Comparison of ENCODE assay signal across 13 cellular contexts in genomic region chr3:57832925-57833324, GRCh38.
DNase-seq lines count a peak whose midpoint lies in the region; ATAC-seq and TF ChIP-seq lines count a peak whose summit lies in the region.
"Had no signal": no experiment of that assay in that cellular context is flagged by ENCODE, and none has a peak within 500 bp of the region (broad histone marks: within the 10 kb centered on the region; RNA-seq: fewer than 3 reads in every experiment).

No MANE protein-coding gene starts in this region.

- POLR2A ChIA-PET in WTC11 (lab: Charles Lee) = no interaction called here

- H3K27me3 Mint-ChIP-seq in GM23338 (ENCODE audit: insufficient read depth, low read depth, poor library complexity) (peaks cover 3% of the 10 kb centered on the region), WTC11 (ENCODE audit: low read depth) (no peaks in the 10 kb centered on the region)
- H3K27me3 Mint-ChIP-seq: CD4-positive, CD25-positive, alpha-beta regulatory T cell had no signal

- H3K9ac ChIP-seq in HUES48 (ENCODE audit: low read depth, low read length) = 0 out of 2 replicates have a peak overlapping the region, but pooled peaks have one; percentile 38
- H3K9ac ChIP-seq in iPS-20b (ENCODE audit: low read depth, low read length) = no peak overlapping the region; the same call in 1 of the 2 replicates
- H3K9ac ChIP-seq: BLaER1 treated with 17β-estradiol and CSF1 and Interleukin-3, amounts not matched to agents 10 nM and 100 nM had no signal

- H3K4me1 Mint-ChIP-seq in GM23338 (peaks cover 39% of the 10 kb centered on the region), WTC11 (peaks cover 44% of the 10 kb centered on the region)

- no peaks in the 10 kb centered on the region for H3K27me3 ChIP-seq in GM23338 (ENCODE audit: insufficient read depth)
- no peaks in the 10 kb centered on the region for H3K27me3 ChIP-seq in HUES48 (ENCODE audit: control insufficient read depth, insufficient read depth, low read length)
- H3K27me3 ChIP-seq in iPS-20b (ENCODE audit: insufficient read depth, low read length) = no peaks in the 10 kb centered on the region
- H3K27me3 ChIP-seq: BLaER1 treated with 17β-estradiol and CSF1 and Interleukin-3, amounts not matched to agents 10 nM and 100 nM had no signal

- no peak overlapping the region for H3K4me3 Mint-ChIP-seq in GM23338
- H3K4me3 Mint-ChIP-seq in WTC11 = 0 out of 2 replicates have a peak overlapping the region, but pooled peaks have one; percentile 4
- H3K4me3 Mint-ChIP-seq: CD4-positive, CD25-positive, alpha-beta regulatory T cell had no signal

- H4K20me1 ChIP-seq in GM23338 (replicated peaks; ENCODE audit: insufficient read depth) = no peaks in the 10 kb centered on the region

- H3K9me3 Mint-ChIP-seq in GM23338 (no peaks in the 10 kb centered on the region), WTC11 (no peaks in the 10 kb centered on the region)
- H3K9me3 Mint-ChIP-seq: CD4-positive, CD25-positive, alpha-beta regulatory T cell had no signal

- H3K27ac Mint-ChIP-seq in GM23338 (peak overlapping the region; percentile 53; the same call in 1 of the 2 replicates), WTC11 (peak overlapping the region; percentile 58)

- peak overlapping the region; percentile 23 for H3K4me2 ChIP-seq in GM23338
- H3K4me2 ChIP-seq: BLaER1 treated with 17β-estradiol and CSF1 and Interleukin-3, amounts not matched to agents 10 nM and 100 nM had no signal

- no peaks in the 10 kb centered on the region for H3K36me3 ChIP-seq in GM23338 (ENCODE audit: insufficient read depth)
- 0 out of 2 replicates have a peak, but pooled peaks cover 3% of the 10 kb centered on the region for H3K36me3 ChIP-seq in HUES48 (ENCODE audit: control insufficient read depth, insufficient read depth, low read length)
- no peaks in the 10 kb centered on the region for H3K36me3 ChIP-seq in iPS-20b (ENCODE audit: insufficient read depth, low read depth, low read length)

- no peak for TF ChIP-seq CTCF in GM23338 (conservative IDR thresholded peaks at IDR 0.05; ENCODE audit: low read depth in 2 of 2)
- no peak for TF ChIP-seq CTCF in WTC11 (IDR thresholded peaks at IDR 0.05)

- peak; percentile 64 for DNase-seq in GM23338 (ENCODE audit: low spot score)
- DNase-seq in WTC11 (ENCODE audit: low spot score) = no peak
- DNase-seq in NCI-H2196 treated with DMSO at 0.1 percent for 48 hours (lab: John Stamatoyannopoulos, UW; ENCODE audit: unreplicated experiment) = no peak
- DNase-seq: ACHN; CD4-positive, CD25-positive, alpha-beta regulatory T cell; IMR-90; KBM-7 had no signal

- H3K9me2 ChIP-seq in GM23338 (ENCODE audit: insufficient read depth) = no peaks in the 10 kb centered on the region

- H3K27ac ChIP-seq in GM23338 (ENCODE audit: low read depth) (peak overlapping the region; percentile 80), HUES48 (ENCODE audit: low read depth, low read length) (peak overlapping the region; percentile 85), iPS-20b (ENCODE audit: low read length) (no peak overlapping the region)
- H3K27ac ChIP-seq: BLaER1 treated with 17β-estradiol and CSF1 and Interleukin-3, amounts not matched to agents 10 nM and 100 nM had no signal

- H3F3A ChIP-seq in GM23338 (replicated peaks; ENCODE audit: low read depth) = no peaks in the 10 kb centered on the region

- H3K4me1 ChIP-seq in GM23338 (ENCODE audit: insufficient read depth) (peaks cover 32% of the 10 kb centered on the region), HUES48 (ENCODE audit: control insufficient read depth, insufficient read depth, low read length) (peaks cover 31% of the 10 kb centered on the region), iPS-20b (ENCODE audit: insufficient read depth, low read length) (peaks cover 37% of the 10 kb centered on the region)
- H3K4me1 ChIP-seq: BLaER1 treated with 17β-estradiol and CSF1 and Interleukin-3, amounts not matched to agents 10 nM and 100 nM had no signal

- ATAC-seq in GM23338 = peak; percentile 73
- peak; percentile 54 for ATAC-seq in WTC11
- ATAC-seq in GM18519 (IDR thresholded peaks at IDR 0.05; ENCODE audit: low FRiP score, unreplicated experiment) = no peak
- ATAC-seq in GM19023 (IDR thresholded peaks at IDR 0.05; ENCODE audit: unreplicated experiment) = no peak
- ATAC-seq: GM12878 had no signal

- H3K9me3 ChIP-seq in HUES48 (ENCODE audit: control insufficient read depth, insufficient read depth, low read length) (no peaks in the 10 kb centered on the region), iPS-20b (ENCODE audit: insufficient read depth, low read depth, low read length) (no peaks in the 10 kb centered on the region)

- CTCF ChIA-PET in WTC11 (lab: Charles Lee) = interaction anchor here (1.2 kb wide), 1 partner anchor 63 kb away, joined by 3 read pairs; no protein-coding TSS in a partner anchor

- no peak overlapping the region for H2AFZ ChIP-seq in GM23338

- H3K79me2 ChIP-seq in GM23338 (replicated peaks; ENCODE audit: insufficient read depth) = peaks cover 19% of the 10 kb centered on the region

- H3K4me3 ChIP-seq in GM23338 (0 out of 2 replicates have a peak overlapping the region, but pooled peaks have one; percentile 0), HUES48 (ENCODE audit: low read depth, low read length) (peak overlapping the region; percentile 35), iPS-20b (ENCODE audit: low read length) (peak overlapping the region; percentile 12; the same call in 1 of the 2 replicates)
- H3K4me3 ChIP-seq: BLaER1 treated with 17β-estradiol and CSF1 and Interleukin-3, amounts not matched to agents 10 nM and 100 nM; GM12878 had no signal

- no peaks in the 10 kb centered on the region for H3K36me3 Mint-ChIP-seq in GM23338 (ENCODE audit: low read depth)
- H3K36me3 Mint-ChIP-seq in WTC11 = no peaks in the 10 kb centered on the region

TF ChIP-seq in GM23338, 12 proteins besides CTCF, POLR2A, EP300 and RAD21:
- TF ChIP-seq NANOG (IDR thresholded peaks at IDR 0.05; ENCODE audit: borderline replicate concordance) (peak; percentile 63; the same call in 1 of the 2 replicates), ZNF114 (CRISPR knock-in tag; IDR thresholded peaks at IDR 0.05) (no peak)

TF ChIP-seq in WTC11, 78 proteins besides CTCF, POLR2A, EP300 and RAD21 (continues in another document):
- TF ChIP-seq JAZF1 (CRISPR knock-in tag; IDR thresholded peaks at IDR 0.05) (no peak), GTF2I (CRISPR knock-in tag; conservative IDR thresholded peaks at IDR 0.05) (no peak), ATF2 (CRISPR knock-in tag; IDR thresholded peaks at IDR 0.05; ENCODE audit: borderline replicate concordance, low read depth) (no peak), ZNF232 (CRISPR knock-in tag; IDR thresholded peaks at IDR 0.05) (no peak), ZNF425 (CRISPR knock-in tag; conservative IDR thresholded peaks at IDR 0.05) (no peak), GRHL2 (CRISPR knock-in tag; IDR thresholded peaks at IDR 0.05; ENCODE audit: insufficient replicate concordance, severe bottlenecking) (no peak)
- TF ChIP-seq, protein P1, sequence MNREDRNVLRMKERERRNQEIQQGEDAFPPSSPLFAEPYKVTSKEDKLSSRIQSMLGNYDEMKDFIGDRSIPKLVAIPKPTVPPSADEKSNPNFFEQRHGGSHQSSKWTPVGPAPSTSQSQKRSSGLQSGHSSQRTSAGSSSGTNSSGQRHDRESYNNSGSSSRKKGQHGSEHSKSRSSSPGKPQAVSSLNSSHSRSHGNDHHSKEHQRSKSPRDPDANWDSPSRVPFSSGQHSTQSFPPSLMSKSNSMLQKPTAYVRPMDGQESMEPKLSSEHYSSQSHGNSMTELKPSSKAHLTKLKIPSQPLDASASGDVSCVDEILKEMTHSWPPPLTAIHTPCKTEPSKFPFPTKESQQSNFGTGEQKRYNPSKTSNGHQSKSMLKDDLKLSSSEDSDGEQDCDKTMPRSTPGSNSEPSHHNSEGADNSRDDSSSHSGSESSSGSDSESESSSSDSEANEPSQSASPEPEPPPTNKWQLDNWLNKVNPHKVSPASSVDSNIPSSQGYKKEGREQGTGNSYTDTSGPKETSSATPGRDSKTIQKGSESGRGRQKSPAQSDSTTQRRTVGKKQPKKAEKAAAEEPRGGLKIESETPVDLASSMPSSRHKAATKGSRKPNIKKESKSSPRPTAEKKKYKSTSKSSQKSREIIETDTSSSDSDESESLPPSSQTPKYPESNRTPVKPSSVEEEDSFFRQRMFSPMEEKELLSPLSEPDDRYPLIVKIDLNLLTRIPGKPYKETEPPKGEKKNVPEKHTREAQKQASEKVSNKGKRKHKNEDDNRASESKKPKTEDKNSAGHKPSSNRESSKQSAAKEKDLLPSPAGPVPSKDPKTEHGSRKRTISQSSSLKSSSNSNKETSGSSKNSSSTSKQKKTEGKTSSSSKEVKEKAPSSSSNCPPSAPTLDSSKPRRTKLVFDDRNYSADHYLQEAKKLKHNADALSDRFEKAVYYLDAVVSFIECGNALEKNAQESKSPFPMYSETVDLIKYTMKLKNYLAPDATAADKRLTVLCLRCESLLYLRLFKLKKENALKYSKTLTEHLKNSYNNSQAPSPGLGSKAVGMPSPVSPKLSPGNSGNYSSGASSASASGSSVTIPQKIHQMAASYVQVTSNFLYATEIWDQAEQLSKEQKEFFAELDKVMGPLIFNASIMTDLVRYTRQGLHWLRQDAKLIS (CRISPR knock-in tag; IDR thresholded peaks at IDR 0.05; ENCODE audit: borderline replicate concordance) = no peak

Comparison
In these comparisons a context has a peak if more than half of its experiments do, and no peak if none do; other contexts are left out.
1. ATAC-seq: peak in GM23338 (single experiment) and WTC11 (single experiment); none in GM18519 (single experiment) and GM19023 (single experiment).
2. Peak in every context shown above with its lines, with median percentiles within 50 percentile points of each other: H3K4me3 ChIP-seq.